Comparison of ENCODE assay signal across 22 cellular contexts in genomic region chr9:33175633-33176325, GRCh38. TPM values are rescaled to one million over a fixed set of nuclear protein-coding genes. Genes with fewer than 3 reads are reported as not detected.
A peak's percentile ranks its signal among the peaks of the same experiment; 100 is the strongest.
DNase-seq lines count a peak whose midpoint lies in the region; ATAC-seq and TF ChIP-seq lines count a peak whose summit lies in the region.
"Had no signal": no experiment of that assay in that cellular context is flagged by ENCODE, and none has a peak within 500 bp of the region (broad histone marks: within the 10 kb centered on the region; RNA-seq: fewer than 3 reads in every experiment).

No MANE protein-coding gene starts in this region.

- no peaks in the 10 kb centered on the region for H3K9me3 Mint-ChIP-seq in CD4-positive, alpha-beta memory T cell
- H3K9me3 Mint-ChIP-seq: HFFc6 had no signal

- CTCF ChIA-PET in HEK293 (lab: Yijun Ruan, JAX) = interaction anchor here (1.1 kb wide), 1 partner anchor 8 kb away, joined by 4 read pairs; the partner anchor contains the start of gene B4GALT1
- CTCF ChIA-PET in CD4-positive, alpha-beta memory T cell (lab: Charles Lee; ENCODE audit: partially characterized antibody) = interaction anchor here (1.0 kb wide), 1 partner anchor 92 kb away, joined by 3 read pairs; no protein-coding TSS in a partner anchor

- no peaks in the 10 kb centered on the region for H3K27me3 Mint-ChIP-seq in CD4-positive, alpha-beta memory T cell
- H3K27me3 Mint-ChIP-seq: B cell had no signal

- H3K36me3 ChIP-seq in left ventricle myocardium inferior = no peaks in the 10 kb centered on the region
- no peaks in the 10 kb centered on the region for H3K36me3 ChIP-seq in HEK293 (ENCODE audit: control insufficient read depth in 2 of 2, insufficient read depth in 1 of 2, low read length in 2 of 2)
- H3K36me3 ChIP-seq in CD4-positive, alpha-beta memory T cell (ENCODE audit: insufficient read depth, low read length) = no peaks in the 10 kb centered on the region
- H3K36me3 ChIP-seq: Peyer's patch had no signal

- H3K27me3 ChIP-seq in left ventricle myocardium inferior (ENCODE audit: low read depth) = no peaks in the 10 kb centered on the region
- H3K27me3 ChIP-seq in CD4-positive, alpha-beta memory T cell (ENCODE audit: insufficient read depth, low read length) = no peaks in the 10 kb centered on the region
- H3K27me3 ChIP-seq: Peyer's patch had no signal

- H3K36me3 Mint-ChIP-seq in CD4-positive, alpha-beta memory T cell = no peaks in the 10 kb centered on the region
- H3K36me3 Mint-ChIP-seq: CD4-positive, CD25-positive, alpha-beta regulatory T cell had no signal

- TF ChIP-seq CTCF in left ventricle myocardium inferior (IDR thresholded peaks at IDR 0.05; ENCODE audit: borderline replicate concordance) = no peak
- no peak for TF ChIP-seq CTCF in HEK293 (tag by site-specific recombination; IDR thresholded peaks at IDR 0.05)

- H3K4me1 ChIP-seq in left ventricle myocardium inferior (peaks cover 32% of the 10 kb centered on the region), HEK293 (ENCODE audit: control insufficient read depth, insufficient read depth, low read length) (no peaks in the 10 kb centered on the region)
- H3K4me1 ChIP-seq in CD4-positive, alpha-beta memory T cell (ENCODE audit: insufficient read depth, low read length) = no peaks in the 10 kb centered on the region
- H3K4me1 ChIP-seq: Peyer's patch had no signal

- H3K27ac Mint-ChIP-seq in CD4-positive, alpha-beta memory T cell = no peak overlapping the region
- H3K27ac Mint-ChIP-seq: B cell; CD4-positive, CD25-positive, alpha-beta regulatory T cell; HFFc6 had no signal

- no peak overlapping the region for H3K4me3 Mint-ChIP-seq in CD4-positive, alpha-beta memory T cell
- H3K4me3 Mint-ChIP-seq: B cell; CD4-positive, CD25-positive, alpha-beta regulatory T cell; HFFc6 had no signal

- POLR2A ChIA-PET in HEK293 (lab: Yijun Ruan, JAX) = no interaction called here
- POLR2A ChIA-PET in CD4-positive, alpha-beta memory T cell (lab: Charles Lee; ENCODE audit: partially characterized antibody) = interaction anchor here (0.7 to 0.8 kb wide), 2 partner anchors 8 to 9 kb away, joined by 3 read pairs; partner anchors contain the start of gene B4GALT1

- H3K4me1 Mint-ChIP-seq in CD4-positive, alpha-beta memory T cell = peaks cover 0 to 4% (median 3%) of the 10 kb centered on the region in 4 donors

- intact Hi-C loops in left ventricle myocardium superior (cut with micrococcal nuclease) (loop anchor here (10.0 kb wide), 1 partner anchor 49 kb away; no protein-coding TSS in a partner anchor), left ventricle myocardium inferior (cut with micrococcal nuclease) (no loop called here)
- intact Hi-C loops in CD4-positive, alpha-beta memory T cell (cut with micrococcal nuclease) = no loop called here

- H3K27ac ChIP-seq in left ventricle myocardium inferior (replicated peaks) (no peak overlapping the region), HEK293 (ENCODE audit: extremely low read depth, low read depth, low read length) (no peak overlapping the region)
- no peak overlapping the region for H3K27ac ChIP-seq in CD4-positive, alpha-beta memory T cell (ENCODE audit: low read depth, low read length)
- H3K27ac ChIP-seq: Peyer's patch had no signal

- ATAC-seq in left ventricle myocardium superior (peak; percentile 33), HG02623 (IDR thresholded peaks at IDR 0.05; ENCODE audit: unreplicated experiment) (no peak)

- no peak overlapping the region for H3K4me3 ChIP-seq in left ventricle myocardium inferior
- H3K4me3 ChIP-seq in HEK293 (ENCODE audit: low read depth, low read length) = no peak overlapping the region
- H3K4me3 ChIP-seq in CD4-positive, alpha-beta memory T cell (ENCODE audit: low read length in 2 of 2) = no peak overlapping the region
- H3K4me3 ChIP-seq: Peyer's patch had no signal

- DNase-seq in left ventricle myocardium superior (no peak), left ventricle myocardium inferior (no peak), glomerular visceral epithelial cell (ENCODE audit: extremely low spot score) (peak; percentile 48), NCI-H226 (no peak)
- no peak for DNase-seq in CD4-positive, alpha-beta memory T cell
- DNase-seq: CD4-positive, CD25-positive, alpha-beta regulatory T cell; COR-L47; DMS 273 treated with DMSO at 0.1 percent for 48 hours; H7; HFFc6; KBM-7; NCI-H1092 treated with DMSO at 0.1 percent for 48 hours; NCI-H1436 treated with DMSO at 0.1 percent for 48 hours; NCI-H1930; NCI-H345; NCI-H524; NCI-H82; Peyer's patch; SW 1271 had no signal

- no peaks in the 10 kb centered on the region for H3K9me3 ChIP-seq in left ventricle myocardium inferior (replicated peaks)
- H3K9me3 ChIP-seq in HEK293 (ENCODE audit: control insufficient read depth, insufficient read depth, low read depth, low read length) = no peaks in the 10 kb centered on the region
- no peaks in the 10 kb centered on the region for H3K9me3 ChIP-seq in CD4-positive, alpha-beta memory T cell (ENCODE audit: control insufficient read depth in 1 of 2, low read length in 2 of 2)
- H3K9me3 ChIP-seq: Peyer's patch had no signal

TF ChIP-seq in HEK293, 187 proteins besides CTCF, POLR2A, EP300 and RAD21 (continues in another document):
- no peak for TF ChIP-seq ZNF280D (tag by site-specific recombination; IDR thresholded peaks at IDR 0.05)
- no peak for TF ChIP-seq PRDM4 (tag by site-specific recombination; IDR thresholded peaks at IDR 0.05)
- TF ChIP-seq ZNF677 (tag by site-specific recombination; IDR thresholded peaks at IDR 0.05) = no peak
- peak; percentile 73 for TF ChIP-seq PRDM10 (tag by site-specific recombination; IDR thresholded peaks at IDR 0.05)
- TF ChIP-seq SCRT1 (tag by site-specific recombination; IDR thresholded peaks at IDR 0.05; ENCODE audit: borderline replicate concordance) = no peak

RNA-seq across cellular contexts. Expression of gene B4GALT1, which starts 8.6 kb away (rescaled TPM):
- total RNA-seq in left ventricle myocardium superior (42.5 TPM), left ventricle myocardium inferior (37.1 TPM)
- total RNA-seq in CD4-positive, alpha-beta memory T cell = 10 to 100 TPM; 54.1 to 56.0 TPM
- polyA plus RNA-seq in CD4-positive, alpha-beta memory T cell = 10 to 100 TPM; 16.6 to 32.0 TPM
